9 cellular contexts compared by ENCODE assay signal in genomic region chr3:44045476-44046275, GRCh38.
DNase-seq lines count a peak whose midpoint lies in the region; ATAC-seq, FAIRE-seq and TF ChIP-seq lines count a peak whose summit lies in the region.
"Had no signal": no experiment of that assay in that cellular context is flagged by ENCODE, and none has a peak within 500 bp of the region (broad histone marks: within the 10 kb centered on the region; RNA-seq: fewer than 3 reads in every experiment).

No MANE protein-coding gene starts in this region.

- DNase-seq in DMS53 treated with DMSO at 0.1 percent for 48 hours (lab: John Stamatoyannopoulos, UW; ENCODE audit: unreplicated experiment) = peak; percentile 36
- DNase-seq in GM19238 (ENCODE audit: insufficient read length, low spot score) = peak; percentile 60
- DNase-seq in NCI-H510A (lab: John Stamatoyannopoulos, UW) = peak; percentile 81
- peak; percentile 83 for DNase-seq in kidney
- no peak for DNase-seq in inferior parietal cortex (ENCODE audit: extremely low spot score)
- no peak for DNase-seq in stimulated activated CD4-positive, alpha-beta T cell treated with anti-CD3 and anti-CD28 coated beads, Interleukin-2, amount 100 ng/mL, for 24 hours
- no peak for DNase-seq in nephron progenitor cell

- intact Hi-C loops in kidney (cut with DNase I) = no loop called here

- H3K9ac ChIP-seq in kidney (ENCODE audit: low read length in 2 of 2) = no peak overlapping the region

- H3K27ac Mint-ChIP-seq in nephron progenitor cell = no peak overlapping the region
- H3K27ac Mint-ChIP-seq: brain had no signal

- H3K4me1 Mint-ChIP-seq in nephron progenitor cell = peaks cover 18% of the 10 kb centered on the region

- H3K9me3 Mint-ChIP-seq in nephron progenitor cell = no peaks in the 10 kb centered on the region
- H3K9me3 Mint-ChIP-seq: brain had no signal

- H3K4me3 Mint-ChIP-seq in nephron progenitor cell = no peak overlapping the region
- H3K4me3 Mint-ChIP-seq: brain had no signal

- no peaks in the 10 kb centered on the region for H3K27me3 Mint-ChIP-seq in nephron progenitor cell (ENCODE audit: low read depth, poor library complexity)

- ATAC-seq in HG03066 (IDR thresholded peaks at IDR 0.05; ENCODE audit: low read depth, unreplicated experiment) = peak; percentile 91

- H3K36me3 Mint-ChIP-seq in nephron progenitor cell (ENCODE audit: low read depth) = no peaks in the 10 kb centered on the region
- H3K36me3 Mint-ChIP-seq: brain had no signal

- H3K4me1 ChIP-seq in kidney (ENCODE audit: control insufficient read depth in 1 of 2, insufficient read depth in 1 of 2, low read depth in 1 of 2, low read length in 2 of 2) = no peaks in the 10 kb centered on the region

- FAIRE-seq in kidney (lab: Jason Lieb, UNC) = no peak

- no peak overlapping the region for H3K4me3 ChIP-seq in kidney (ENCODE audit: low read length in 2 of 2)

- H3K27ac ChIP-seq in kidney (ENCODE audit: low read depth in 2 of 2, low read length in 2 of 2) = no peak overlapping the region

- TF ChIP-seq CTCF in kidney (IDR thresholded peaks at IDR 0.05; ENCODE audit: borderline replicate concordance, extremely low read depth, insufficient read depth) (no peak), nephron progenitor cell (IDR thresholded peaks at IDR 0.05) (no peak)

- H3K9me3 ChIP-seq in kidney (ENCODE audit: control insufficient read depth in 1 of 2, low read length in 2 of 2) = no peaks in the 10 kb centered on the region

- H3K36me3 ChIP-seq in kidney (ENCODE audit: control insufficient read depth in 1 of 2, insufficient read depth in 2 of 2, low read length in 2 of 2) = no peaks in the 10 kb centered on the region

Comparison
In these comparisons a context has a peak if more than half of its experiments do, and no peak if none do; other contexts are left out.
1. DNase-seq: peak in DMS53 treated with DMSO at 0.1 percent for 48 hours (single experiment), GM19238 (single experiment), NCI-H510A (single experiment) and kidney (single experiment); none in inferior parietal cortex (single experiment), stimulated activated CD4-positive, alpha-beta T cell treated with anti-CD3 and anti-CD28 coated beads, Interleukin-2, amount 100 ng/mL, for 24 hours (0 of 2) and nephron progenitor cell (single experiment).